In the genomic region with DNA sequence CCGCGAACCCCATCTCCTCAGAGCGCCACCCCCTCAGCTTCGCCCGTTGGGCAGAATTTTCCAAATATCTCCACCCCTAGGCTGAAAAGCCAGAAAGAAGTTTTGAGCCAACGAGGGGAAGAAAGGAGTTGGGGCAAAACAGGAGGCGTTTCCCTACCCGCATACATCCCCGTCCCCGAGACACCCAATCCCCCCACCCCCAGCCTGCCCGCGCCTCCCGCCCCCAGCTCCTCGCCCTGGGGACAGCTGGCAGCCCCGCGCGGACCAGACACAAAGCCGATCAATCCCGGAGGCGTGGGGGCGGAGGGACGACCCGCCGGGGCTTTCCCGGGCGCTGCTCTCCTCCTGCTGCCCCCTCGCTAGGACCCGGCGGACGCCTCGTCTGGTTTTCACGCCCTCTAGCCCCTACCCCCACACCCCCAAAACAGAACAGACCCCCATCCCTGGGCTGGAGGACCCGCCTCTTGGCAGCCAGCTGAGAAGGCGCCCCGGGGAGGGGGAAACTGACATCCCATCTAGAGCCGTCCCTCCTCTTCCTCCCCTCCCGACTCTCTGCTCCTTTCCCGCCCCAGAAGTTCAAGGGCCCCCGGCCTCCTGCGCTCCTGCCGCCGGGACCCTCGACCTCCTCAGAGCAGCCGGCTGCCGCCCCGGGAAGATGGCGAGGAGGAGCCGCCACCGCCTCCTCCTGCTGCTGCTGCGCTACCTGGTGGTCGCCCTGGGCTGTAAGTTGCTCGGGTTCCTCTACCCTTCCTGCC, we compare ENCODE assay signal across 8 cellular contexts. TPM values are rescaled to one million over a fixed set of nuclear protein-coding genes. Genes with fewer than 3 reads are reported as not detected.
DNase-seq lines count a peak whose midpoint lies in the region; ATAC-seq and TF ChIP-seq lines count a peak whose summit lies in the region.

Gene JAM2 (plus strand): TSS at position 92 of the 755 bp plus-strand sequence. CDS start 564 bp downstream, at position 656.

- peaks cover 2 to 25% (median 22%) of the 10 kb centered on the region in 5 donors for H3K4me1 ChIP-seq in subcutaneous abdominal adipose tissue (ENCODE audit: control insufficient read depth in 5 of 5, insufficient read depth in 5 of 5, low read length in 5 of 5)

- H3K4me3 ChIP-seq in GM12865 (ENCODE audit: low read depth, low read length) (peak within 1 kb of the TSS; percentile 60), subcutaneous abdominal adipose tissue (ENCODE audit: low read depth in 1 of 5, low read length in 5 of 5) (peak within 1 kb of the TSS; percentile 44 to 78 (median 75))

- peaks cover 30% of the 10 kb centered on the region for H3K4me1 Mint-ChIP-seq in activated CD8-positive, alpha-beta memory T cell treated with anti-CD3 and anti-CD28 coated beads, Interleukin-2, amount 10 ng/mL, durations not matched to agents 7 days and 5 days
- peaks cover 10% of the 10 kb centered on the region for H3K4me1 Mint-ChIP-seq in endothelial cell (ENCODE audit: unreplicated experiment)

- H3K27ac Mint-ChIP-seq in activated CD8-positive, alpha-beta memory T cell treated with anti-CD3 and anti-CD28 coated beads, Interleukin-2, amount 10 ng/mL, durations not matched to agents 7 days and 5 days, result no peak within 1 kb of the TSS
- no peak within 1 kb of the TSS for H3K27ac Mint-ChIP-seq in endothelial cell (ENCODE audit: unreplicated experiment)

- H3K27me3 Mint-ChIP-seq in activated CD8-positive, alpha-beta memory T cell treated with anti-CD3 and anti-CD28 coated beads, Interleukin-2, amount 10 ng/mL, durations not matched to agents 7 days and 5 days, result peaks cover 43% of the 10 kb centered on the region
- H3K27me3 Mint-ChIP-seq in endothelial cell (ENCODE audit: unreplicated experiment), result peaks cover 8% of the 10 kb centered on the region

- no peaks in the 10 kb centered on the region for H3K9me3 Mint-ChIP-seq in activated CD8-positive, alpha-beta memory T cell treated with anti-CD3 and anti-CD28 coated beads, Interleukin-2, amount 10 ng/mL, durations not matched to agents 7 days and 5 days (ENCODE audit: low read depth)
- H3K9me3 Mint-ChIP-seq in endothelial cell (ENCODE audit: unreplicated experiment), result no peaks in the 10 kb centered on the region

- H3K9me3 ChIP-seq in subcutaneous abdominal adipose tissue (ENCODE audit: control insufficient read depth in 5 of 5, low read length in 5 of 5), result no peaks in the 10 kb centered on the region

- H3K27ac ChIP-seq in subcutaneous abdominal adipose tissue (ENCODE audit: low read depth, low read length), result peak within 1 kb of the TSS; percentile 70

- peak within 1 kb of the TSS; percentile 40 to 81 (median 69) for H3K9ac ChIP-seq in subcutaneous abdominal adipose tissue (ENCODE audit: low read length in 5 of 5)

- CTCF ChIA-PET in activated CD8-positive, alpha-beta memory T cell treated with anti-CD3 and anti-CD28 coated beads, Interleukin-2, amount 10 ng/mL, durations not matched to agents 7 days and 5 days (lab: Charles Lee), result interaction anchor here (0.8 to 3.5 kb wide), 6 partner anchors 9 to 69 kb away, joined by 3 to 15 read pairs (median 3); no protein-coding TSS in a partner anchor

- H3K36me3 Mint-ChIP-seq in activated CD8-positive, alpha-beta memory T cell treated with anti-CD3 and anti-CD28 coated beads, Interleukin-2, amount 10 ng/mL, durations not matched to agents 7 days and 5 days, result no peaks in the 10 kb centered on the region
- no peaks in the 10 kb centered on the region for H3K36me3 Mint-ChIP-seq in endothelial cell (ENCODE audit: low read depth, unreplicated experiment)

- no peaks in the 10 kb centered on the region for H3K36me3 ChIP-seq in subcutaneous abdominal adipose tissue (ENCODE audit: control insufficient read depth in 5 of 5, insufficient read depth in 5 of 5, low read length in 5 of 5)

- peaks cover 0 to 12% (median 3%) of the 10 kb centered on the region in 5 donors for H3K27me3 ChIP-seq in subcutaneous abdominal adipose tissue (ENCODE audit: control insufficient read depth in 5 of 5, insufficient read depth in 4 of 5, low read length in 5 of 5)

- peak; percentile 83 for ATAC-seq in activated CD8-positive, alpha-beta memory T cell treated with anti-CD3 and anti-CD28 coated beads, Interleukin-2, amount 10 ng/mL, durations not matched to agents 7 days and 5 days

- peak within 1 kb of the TSS; percentile 66 for H3K4me3 Mint-ChIP-seq in activated CD8-positive, alpha-beta memory T cell treated with anti-CD3 and anti-CD28 coated beads, Interleukin-2, amount 10 ng/mL, durations not matched to agents 7 days and 5 days
- H3K4me3 Mint-ChIP-seq in endothelial cell (ENCODE audit: unreplicated experiment), result peak within 1 kb of the TSS; percentile 78

- DNase-seq in GM12865 (ENCODE audit: low read depth) (peak; percentile 65), H4 (ENCODE audit: low spot score) (peak; percentile 40), M059J (ENCODE audit: low read depth) (peak; percentile 58), endothelial cell (ENCODE audit: low spot score) (peak; percentile 41), mucosa of gallbladder (ENCODE audit: low spot score) (peak; percentile 23), NCI-H774 (lab: John Stamatoyannopoulos, UW) (no peak)
- DNase-seq in activated CD8-positive, alpha-beta memory T cell treated with anti-CD3 and anti-CD28 coated beads, Interleukin-2, amount 10 ng/mL, durations not matched to agents 7 days and 5 days, result peak; percentile 62

- TF ChIP-seq CTCF in GM12865 (IDR thresholded peaks at IDR 0.05; ENCODE audit: insufficient read depth, low read depth, low read length, missing control alignments), result peak; percentile 51
- TF ChIP-seq CTCF in endothelial cell (IDR thresholded peaks at IDR 0.05; ENCODE audit: unreplicated experiment), result peak; percentile 7

RNA-seq across cellular contexts. Expression of gene JAM2, which starts in this region (rescaled TPM):
- total RNA-seq in H4 (2014; rRNA removed; shearing (Covaris generic)), result 0.70 and 3.1 TPM in 2 replicates
- 1.7 and 3.0 TPM in 2 replicates for total RNA-seq in M059J (2014; rRNA removed; shearing (Covaris generic))
- total RNA-seq in activated CD8-positive, alpha-beta memory T cell treated with anti-CD3 and anti-CD28 coated beads, Interleukin-2, amount 10 ng/mL, durations not matched to agents 7 days and 5 days, result under 1 TPM; 0.26 to 0.37 TPM
- total RNA-seq in endothelial cell (ENCODE audit: unreplicated experiment) (0.77 TPM), mucosa of gallbladder (27.4 TPM)

Comparison
In these comparisons a context has a peak if more than half of its experiments do, and no peak if none do; other contexts are left out.
1. Peak in DNase-seq and ATAC-seq in activated CD8-positive, alpha-beta memory T cell treated with anti-CD3 and anti-CD28 coated beads, Interleukin-2, amount 10 ng/mL, durations not matched to agents 7 days and 5 days; RNA of the gene not detected or under 1 TPM.
2. Peak in DNase-seq in endothelial cell; RNA of the gene not detected or under 1 TPM.